8 cellular contexts compared by ENCODE assay signal in the genomic region with DNA sequence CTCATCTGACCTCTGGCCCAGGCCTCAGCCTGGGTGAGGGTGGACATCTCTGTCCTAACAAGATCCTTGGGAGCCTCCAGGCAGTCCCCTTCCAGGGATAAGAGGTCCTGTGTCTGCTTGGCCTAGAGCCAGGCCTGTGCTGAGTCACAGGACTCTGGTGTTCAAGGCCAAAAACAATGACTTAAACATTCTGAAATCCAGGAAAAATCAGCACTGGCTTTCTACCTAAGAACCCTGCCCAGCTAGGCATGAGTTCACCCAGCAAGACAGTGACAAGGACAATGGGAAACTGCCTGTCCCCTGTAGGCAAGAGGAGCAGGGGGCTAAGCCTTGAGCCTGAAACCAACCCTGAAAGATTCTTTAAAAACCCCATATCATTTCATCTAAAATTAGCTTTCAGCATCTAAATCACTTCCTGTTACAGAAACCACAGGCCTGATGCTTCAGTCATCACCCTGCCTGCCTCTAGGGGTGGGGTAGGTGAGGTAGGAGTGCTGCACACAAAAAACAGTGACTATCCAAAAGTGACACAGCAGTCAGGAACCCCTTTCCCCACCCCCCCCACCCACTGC. TPM values are rescaled to one million over a fixed set of nuclear protein-coding genes. Genes with fewer than 3 reads are reported as not detected.
A peak's percentile ranks its signal among the peaks of the same experiment; 100 is the strongest.
DNase-seq lines count a peak whose midpoint lies in the region; ATAC-seq and TF ChIP-seq lines count a peak whose summit lies in the region.

No MANE protein-coding gene starts in this region.

- H3K4me3 ChIP-seq in lower leg skin (ENCODE audit: low read depth, poor library complexity, severe bottlenecking): no peak overlapping the region

- no peaks in the 10 kb centered on the region for H3K9me3 Mint-ChIP-seq in MCF 10A (ENCODE audit: unreplicated experiment)

- POLR2A ChIA-PET in MCF 10A (lab: Yijun Ruan, JAX): interaction anchor here (0.8 to 1.1 kb wide), 2 partner anchors 9 to 11 kb away, joined by 5 to 7 read pairs; no protein-coding TSS in a partner anchor

- H3K4me3 Mint-ChIP-seq in MCF 10A (ENCODE audit: unreplicated experiment): no peak overlapping the region

- no peaks in the 10 kb centered on the region for H3K36me3 Mint-ChIP-seq in MCF 10A (ENCODE audit: insufficient read depth, unreplicated experiment)

- H3K27ac Mint-ChIP-seq in MCF 10A (ENCODE audit: low read depth, unreplicated experiment): peak overlapping the region; percentile 90

- CTCF ChIA-PET in MCF 10A (lab: Yijun Ruan, JAX): interaction anchor here (0.7 to 1.7 kb wide), 2 partner anchors 38 to 151 kb away, joined by 4 to 6 read pairs; no protein-coding TSS in a partner anchor

- peak; percentile 62 for DNase-seq in CD1c-positive myeloid dendritic cell (ENCODE audit: extremely low spot score)
- DNase-seq in T-helper 9 cell: peak; percentile 48
- DNase-seq in MCF 10A (ENCODE audit: unreplicated experiment): peak; percentile 96
- DNase-seq in lower leg skin (ENCODE audit: low spot score in 2 of 2): peak; percentile 66 to 91
- peak; percentile 48 for DNase-seq in stimulated activated CD8-positive, alpha-beta memory T cell treated with anti-CD3 and anti-CD28 coated beads, Interleukin-4, amount 100 ng/mL, for 24 hours (ENCODE audit: low read depth)
- no peak for DNase-seq in NCI-H526 (lab: John Stamatoyannopoulos, UW)

- ATAC-seq in GM19463 (IDR thresholded peaks at IDR 0.05; ENCODE audit: unreplicated experiment) (peak; percentile 57), HG03565 (IDR thresholded peaks at IDR 0.05; ENCODE audit: unreplicated experiment) (peak; percentile 64)

- no peak for TF ChIP-seq POLR2A in lower leg skin (IDR thresholded peaks at IDR 0.05)

- H3K27me3 Mint-ChIP-seq in MCF 10A (ENCODE audit: insufficient read depth, unreplicated experiment): no peaks in the 10 kb centered on the region

- intact Hi-C loops in MCF 10A (cut with micrococcal nuclease) (loop anchor here (1.0 to 2.0 kb wide), 3 partner anchors 17 to 39 kb away; no protein-coding TSS in a partner anchor), lower leg skin (cut with DNase I; ENCODE audit: low total_unique reads) (no loop called here)

- peaks cover 28% of the 10 kb centered on the region for H3K4me1 Mint-ChIP-seq in MCF 10A (ENCODE audit: insufficient read depth, unreplicated experiment)

- TF ChIP-seq CTCF in MCF 10A (IDR thresholded peaks at IDR 0.05; ENCODE audit: unreplicated experiment): no peak
- TF ChIP-seq CTCF in lower leg skin (IDR thresholded peaks at IDR 0.05): no peak

- no TSS peak for BruUV-seq in MCF 10A (replicated peaks; lab: Mats Ljungman, UMichigan)

RNA-seq across cellular contexts. Expression of gene CSF2, which starts 29.9 kb away (rescaled TPM):
- total RNA-seq in MCF 10A (2022): not detected in 2 replicates
- not detected for total RNA-seq in lower leg skin

RNA-seq across cellular contexts. Expression of gene IL3, which starts 43.0 kb away (rescaled TPM):
- not detected in 2 replicates for total RNA-seq in MCF 10A (2022)
- total RNA-seq in lower leg skin: not detected

Comparison
In these comparisons a context has a peak if more than half of its experiments do, and no peak if none do; other contexts are left out.
1. DNase-seq: peak in CD1c-positive myeloid dendritic cell (single experiment), T-helper 9 cell (single experiment), MCF 10A (single experiment), lower leg skin (2 of 2) and stimulated activated CD8-positive, alpha-beta memory T cell treated with anti-CD3 and anti-CD28 coated beads, Interleukin-4, amount 100 ng/mL, for 24 hours (single experiment); none in NCI-H526 (0 of 2).